ENCODE assay signal across 19 cellular contexts in genomic region chr11:118233377-118233776, GRCh38. TPM values are rescaled to one million over a fixed set of nuclear protein-coding genes. Genes with fewer than 3 reads are reported as not detected.
DNase-seq lines count a peak whose midpoint lies in the region; ATAC-seq and TF ChIP-seq lines count a peak whose summit lies in the region.
"Had no signal": no experiment of that assay in that cellular context is flagged by ENCODE, and none has a peak within 500 bp of the region (broad histone marks: within the 10 kb centered on the region; RNA-seq: fewer than 3 reads in every experiment).

No MANE protein-coding gene starts in this region.

- DNase-seq in activated CD8-positive, alpha-beta memory T cell treated with anti-CD3 and anti-CD28 coated beads, Interleukin-2, amount 10 ng/mL, durations not matched to agents 7 days and 5 days = no peak
- DNase-seq in activated CD8-positive, alpha-beta memory T cell treated with anti-CD3 and anti-CD28 coated beads, Interleukin-2, amount 50 U/mL, for 4 hours = no peak
- DNase-seq in PC-3 = peak; percentile 27
- no peak for DNase-seq in activated naive CD8-positive, alpha-beta T cell treated with anti-CD3 and anti-CD28 coated beads, Interleukin-2, amount 50 U/mL, for 24 hours
- DNase-seq in suprapubic skin (ENCODE audit: low spot score in 2 of 2) = no peak
- DNase-seq in SJCRH30 = no peak
- DNase-seq: activated effector memory CD4-positive, alpha-beta T cell treated with Interleukin-2 at 50 U/mL for 16 hours; HCEC 1CT; head of caudate nucleus; KG1; NCI-H524 treated with DMSO at 0.1 percent for 48 hours; nucleus accumbens; T-helper 9 cell; tibial artery had no signal

- H3K9me3 Mint-ChIP-seq in activated CD8-positive, alpha-beta memory T cell treated with anti-CD3 and anti-CD28 coated beads, Interleukin-2, amount 10 ng/mL, durations not matched to agents 7 days and 5 days (ENCODE audit: low read depth) = no peaks in the 10 kb centered on the region
- H3K9me3 Mint-ChIP-seq in activated naive CD8-positive, alpha-beta T cell treated with anti-CD3 and anti-CD28 coated beads, Interleukin-2, amount 50 U/mL, for 24 hours = no peaks in the 10 kb centered on the region
- H3K9me3 Mint-ChIP-seq: memory B cell; stimulated activated effector memory CD8-positive, alpha-beta T cell treated with anti-CD3 and anti-CD28 coated beads, Interleukin-12 subunit alpha, Interleukin-12 subunit beta, amount 100 ng/mL, for 72 hours had no signal

- no TSS peak for BruUV-seq in PC-3 (replicated peaks; lab: Mats Ljungman, UMichigan)

- H3K27me3 Mint-ChIP-seq in activated CD8-positive, alpha-beta memory T cell treated with anti-CD3 and anti-CD28 coated beads, Interleukin-2, amount 10 ng/mL, durations not matched to agents 7 days and 5 days = no peaks in the 10 kb centered on the region
- no peaks in the 10 kb centered on the region for H3K27me3 Mint-ChIP-seq in activated naive CD8-positive, alpha-beta T cell treated with anti-CD3 and anti-CD28 coated beads, Interleukin-2, amount 50 U/mL, for 24 hours
- H3K27me3 Mint-ChIP-seq: memory B cell had no signal

- H3K79me2 ChIP-seq in PC-3 (ENCODE audit: low read length) = no peaks in the 10 kb centered on the region

- peak overlapping the region; percentile 53 for H3K27ac Mint-ChIP-seq in activated CD8-positive, alpha-beta memory T cell treated with anti-CD3 and anti-CD28 coated beads, Interleukin-2, amount 10 ng/mL, durations not matched to agents 7 days and 5 days
- no peak overlapping the region for H3K27ac Mint-ChIP-seq in activated naive CD8-positive, alpha-beta T cell treated with anti-CD3 and anti-CD28 coated beads, Interleukin-2, amount 50 U/mL, for 24 hours
- H3K27ac Mint-ChIP-seq: memory B cell; stimulated activated effector memory CD8-positive, alpha-beta T cell treated with anti-CD3 and anti-CD28 coated beads, Interleukin-12 subunit alpha, Interleukin-12 subunit beta, amount 100 ng/mL, for 72 hours had no signal

- H3K27ac ChIP-seq in PC-3 (ENCODE audit: low read length) (no peak overlapping the region), suprapubic skin (peak overlapping the region; percentile 24), SJCRH30 (no peak overlapping the region)
- H3K27ac ChIP-seq: SK-N-MC, tibial artery had no signal

- no peak for ATAC-seq in activated CD8-positive, alpha-beta memory T cell treated with anti-CD3 and anti-CD28 coated beads, Interleukin-2, amount 10 ng/mL, durations not matched to agents 7 days and 5 days
- ATAC-seq in PC-3 = no peak
- ATAC-seq in activated naive CD8-positive, alpha-beta T cell treated with anti-CD3 and anti-CD28 coated beads, Interleukin-2, amount 50 U/mL, for 24 hours = no peak
- no peak for ATAC-seq in GM18498 (IDR thresholded peaks at IDR 0.05; ENCODE audit: unreplicated experiment)
- no peak for ATAC-seq in HG03520 (IDR thresholded peaks at IDR 0.05; ENCODE audit: unreplicated experiment)

- H2AFZ ChIP-seq in PC-3 (ENCODE audit: low read length) = no peak overlapping the region

- peaks cover 49% of the 10 kb centered on the region for H3K4me1 Mint-ChIP-seq in activated CD8-positive, alpha-beta memory T cell treated with anti-CD3 and anti-CD28 coated beads, Interleukin-2, amount 10 ng/mL, durations not matched to agents 7 days and 5 days
- peaks cover 26% of the 10 kb centered on the region for H3K4me1 Mint-ChIP-seq in activated naive CD8-positive, alpha-beta T cell treated with anti-CD3 and anti-CD28 coated beads, Interleukin-2, amount 50 U/mL, for 24 hours

- H3K4me3 ChIP-seq in PC-3 (ENCODE audit: low read length) (no peak overlapping the region), suprapubic skin (no peak overlapping the region), SJCRH30 (no peak overlapping the region)
- H3K4me3 ChIP-seq: SK-N-MC, tibial artery had no signal

- intact Hi-C loops in PC-3 (cut with micrococcal nuclease) = no loop called here

- H3K4me2 ChIP-seq in PC-3 (ENCODE audit: low read length) = no peak overlapping the region

- CTCF ChIA-PET in activated CD8-positive, alpha-beta memory T cell treated with anti-CD3 and anti-CD28 coated beads, Interleukin-2, amount 10 ng/mL, durations not matched to agents 7 days and 5 days (lab: Charles Lee) = no interaction called here
- CTCF ChIA-PET in PC-3 (lab: Charles Lee) = interaction anchor here (1.5 kb wide), 1 partner anchor 35 kb away, joined by 5 read pairs; no protein-coding TSS in a partner anchor

- H3K9ac ChIP-seq in PC-3 (ENCODE audit: low read length) = no peak overlapping the region

- POLR2A ChIA-PET in PC-3 (lab: Charles Lee; ENCODE audit: unreplicated experiment) = no interaction called here

- H3K36me3 ChIP-seq in PC-3 (ENCODE audit: low read depth, low read length) (no peaks in the 10 kb centered on the region), suprapubic skin (peaks cover 7% of the 10 kb centered on the region), SJCRH30 (no peaks in the 10 kb centered on the region)

- peaks cover 55% of the 10 kb centered on the region for H3K36me3 Mint-ChIP-seq in activated CD8-positive, alpha-beta memory T cell treated with anti-CD3 and anti-CD28 coated beads, Interleukin-2, amount 10 ng/mL, durations not matched to agents 7 days and 5 days
- H3K36me3 Mint-ChIP-seq in activated naive CD8-positive, alpha-beta T cell treated with anti-CD3 and anti-CD28 coated beads, Interleukin-2, amount 50 U/mL, for 24 hours (ENCODE audit: low read depth) = peaks cover 61% of the 10 kb centered on the region
- H3K36me3 Mint-ChIP-seq: stimulated activated effector memory CD8-positive, alpha-beta T cell treated with anti-CD3 and anti-CD28 coated beads, Interleukin-12 subunit alpha, Interleukin-12 subunit beta, amount 100 ng/mL, for 72 hours had no signal

- no peak overlapping the region for H3K4me3 Mint-ChIP-seq in activated CD8-positive, alpha-beta memory T cell treated with anti-CD3 and anti-CD28 coated beads, Interleukin-2, amount 10 ng/mL, durations not matched to agents 7 days and 5 days
- H3K4me3 Mint-ChIP-seq in activated naive CD8-positive, alpha-beta T cell treated with anti-CD3 and anti-CD28 coated beads, Interleukin-2, amount 50 U/mL, for 24 hours = peak overlapping the region; percentile 57
- H3K4me3 Mint-ChIP-seq: memory B cell; stimulated activated effector memory CD8-positive, alpha-beta T cell treated with anti-CD3 and anti-CD28 coated beads, Interleukin-12 subunit alpha, Interleukin-12 subunit beta, amount 100 ng/mL, for 72 hours had no signal

- no peak for TF ChIP-seq POLR2A in suprapubic skin (IDR thresholded peaks at IDR 0.05)

- no peaks in the 10 kb centered on the region for H3K9me3 ChIP-seq in PC-3 (ENCODE audit: low read length)
- no peaks in the 10 kb centered on the region for H3K9me3 ChIP-seq in suprapubic skin
- no peaks in the 10 kb centered on the region for H3K9me3 ChIP-seq in SJCRH30 (replicated peaks)
- H3K9me3 ChIP-seq: tibial artery had no signal

- H3F3A ChIP-seq in PC-3 (ENCODE audit: low read length, unreplicated experiment) = no peaks in the 10 kb centered on the region

- H3K4me1 ChIP-seq in PC-3 (ENCODE audit: insufficient read depth, low read length) (peaks cover 21% of the 10 kb centered on the region), suprapubic skin (peaks cover 5% of the 10 kb centered on the region), SJCRH30 (no peaks in the 10 kb centered on the region)
- H3K4me1 ChIP-seq: tibial artery had no signal

- TF ChIP-seq CTCF in PC-3 (conservative IDR thresholded peaks at IDR 0.05; ENCODE audit: low read depth, low read length) (no peak), suprapubic skin (IDR thresholded peaks at IDR 0.05) (no peak)

- H3K9me2 ChIP-seq in PC-3 (replicated peaks; ENCODE audit: low read length) = no peaks in the 10 kb centered on the region

- H3K27me3 ChIP-seq in PC-3 (ENCODE audit: low read length) (no peaks in the 10 kb centered on the region), suprapubic skin (peaks cover 4% of the 10 kb centered on the region), SJCRH30 (no peaks in the 10 kb centered on the region)

- no peaks in the 10 kb centered on the region for H4K20me1 ChIP-seq in PC-3 (ENCODE audit: low read length)

- TF ChIP-seq EP300 in suprapubic skin (IDR thresholded peaks at IDR 0.05) = no peak

- WGBS in suprapubic skin = 76% methylated on average over 5 of the region's 5 CpGs

RNA-seq across cellular contexts. Expression of gene JAML, which starts 8.6 kb away (rescaled TPM):
- 100 to 1,000 TPM; 139 to 142 TPM for total RNA-seq in activated CD8-positive, alpha-beta memory T cell treated with anti-CD3 and anti-CD28 coated beads, Interleukin-2, amount 10 ng/mL, durations not matched to agents 7 days and 5 days
- total RNA-seq in PC-3 (2014; rRNA removed) = not detected in 2 replicates
- 1 to 10 TPM in 3 of 4 donors, not detected in 1; 1.1 to 4.9 (median 2.1) TPM for total RNA-seq in suprapubic skin
- not detected in 2 replicates for total RNA-seq in SJCRH30 (2014; rRNA removed; shearing (Covaris generic))

RNA-seq across cellular contexts. Expression of gene MPZL3, which starts 18.8 kb away (rescaled TPM):
- 10 to 100 TPM; 20.4 to 28.4 TPM for total RNA-seq in activated CD8-positive, alpha-beta memory T cell treated with anti-CD3 and anti-CD28 coated beads, Interleukin-2, amount 10 ng/mL, durations not matched to agents 7 days and 5 days
- total RNA-seq in PC-3 (2014; rRNA removed) (7.0 and 8.4 TPM in 2 replicates), suprapubic skin (10 to 100 TPM; 23.9 to 87.2 (median 56.1) TPM)
- total RNA-seq in SJCRH30 (2014; rRNA removed; shearing (Covaris generic)) = 0.10 and 0.12 TPM in 2 replicates

RNA-seq across cellular contexts. Expression of gene MPZL2, which starts 30.7 kb away (rescaled TPM):
- 1 to 10 TPM; 3.0 to 3.2 TPM for total RNA-seq in activated CD8-positive, alpha-beta memory T cell treated with anti-CD3 and anti-CD28 coated beads, Interleukin-2, amount 10 ng/mL, durations not matched to agents 7 days and 5 days
- total RNA-seq in PC-3 (2014; rRNA removed) (40.6 and 51.5 TPM in 2 replicates), suprapubic skin (100 to 1,000 TPM in 1 of 4 donors, 10 to 100 TPM in 3; 54.5 to 111 (median 56.7) TPM)
- total RNA-seq in SJCRH30 (2014; rRNA removed; shearing (Covaris generic)) = not detected in 2 replicates

RNA-seq across cellular contexts. Expression of gene SCN2B, which starts 56.9 kb away (rescaled TPM):
- not detected for total RNA-seq in activated CD8-positive, alpha-beta memory T cell treated with anti-CD3 and anti-CD28 coated beads, Interleukin-2, amount 10 ng/mL, durations not matched to agents 7 days and 5 days
- total RNA-seq in PC-3 (2014; rRNA removed) (0.12 TPM in 1 of 2 replicates, not detected in the other), suprapubic skin (under 1 TPM in 2 of 4 donors, not detected in 2; 0.08 to 0.21 TPM)
- not detected in 2 replicates for total RNA-seq in SJCRH30 (2014; rRNA removed; shearing (Covaris generic))

Comparison
In these comparisons a context has a peak if more than half of its experiments do, and no peak if none do; other contexts are left out.
1. RNA of gene JAML, which starts 8.6 kb away (total RNA-seq): 139 to 142 TPM in activated CD8-positive, alpha-beta memory T cell treated with anti-CD3 and anti-CD28 coated beads, Interleukin-2, amount 10 ng/mL, durations not matched to agents 7 days and 5 days; 1.1 to 4.9 TPM in suprapubic skin, not detected in PC-3 and not detected in SJCRH30; every median in the first group is over 10 times any median in the second.